In the genomic region with DNA sequence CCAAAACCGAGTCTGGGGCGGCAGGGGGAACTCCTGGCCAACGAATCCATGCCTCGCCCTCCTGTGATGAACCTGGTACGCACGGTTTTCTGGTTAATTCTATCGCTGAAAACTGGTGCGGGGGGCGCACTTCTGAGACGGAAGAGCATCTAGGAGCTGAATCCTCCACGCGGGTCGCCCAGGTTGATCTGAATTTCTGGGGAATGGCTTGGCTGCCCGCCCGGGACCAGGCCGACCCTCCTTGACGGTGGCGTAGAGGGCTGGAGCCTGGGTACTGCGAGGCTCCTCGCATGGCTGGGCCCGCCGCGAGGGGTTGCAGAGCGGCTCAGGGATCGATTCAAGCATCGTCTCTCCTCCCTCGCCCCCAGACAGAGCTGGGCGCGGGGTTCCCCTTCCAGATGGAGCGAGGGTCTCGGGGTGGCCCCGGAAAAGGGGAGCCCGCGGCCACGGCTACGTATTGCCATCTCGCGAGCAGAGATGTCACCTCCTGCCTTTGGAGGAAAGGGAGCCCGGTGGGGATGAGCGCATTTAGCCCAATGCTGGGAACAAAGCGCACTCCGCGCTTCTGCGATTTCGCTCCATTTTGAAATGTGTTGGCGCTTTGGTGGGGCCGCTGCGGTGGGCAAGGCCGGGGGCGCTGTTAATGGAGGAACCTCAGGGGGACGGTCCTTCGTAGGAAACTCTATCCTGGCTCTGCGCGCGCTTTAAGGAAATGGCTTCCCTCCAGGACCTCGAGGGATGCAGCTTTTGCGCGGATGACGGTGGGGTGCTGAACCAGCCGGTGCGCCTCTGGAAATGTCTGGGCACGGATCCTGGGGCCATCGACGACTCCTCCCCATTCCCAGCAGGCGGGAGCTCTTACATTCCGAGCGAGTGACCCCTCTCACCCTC, we compare ENCODE assay signal across 13 cellular contexts. TPM values are rescaled to one million over a fixed set of nuclear protein-coding genes. Genes with fewer than 3 reads are reported as not detected.
A peak's percentile ranks its signal among the peaks of the same experiment; 100 is the strongest.
DNase-seq lines count a peak whose midpoint lies in the region; ATAC-seq and TF ChIP-seq lines count a peak whose summit lies in the region.
"Had no signal": no experiment of that assay in that cellular context is flagged by ENCODE, and none has a peak within 500 bp of the region (broad histone marks: within the 10 kb centered on the region; RNA-seq: fewer than 3 reads in every experiment).

No MANE protein-coding gene starts in this region.

- peak overlapping the region; percentile 38 to 76 (median 57) for H3K4me3 Mint-ChIP-seq in CD4-positive, CD25-positive, alpha-beta regulatory T cell
- H3K4me3 Mint-ChIP-seq in mesothelial cell of epicardium (peak overlapping the region; percentile 17), HFFc6 (no peak overlapping the region)

- H3K27me3 ChIP-seq in CD4-positive, CD25-positive, alpha-beta regulatory T cell (ENCODE audit: control insufficient read depth, insufficient read depth, low read length), result peaks cover 30% of the 10 kb centered on the region

- peaks cover 0 to 30% (median 2%) of the 10 kb centered on the region in 4 donors for H3K4me1 Mint-ChIP-seq in CD4-positive, CD25-positive, alpha-beta regulatory T cell
- H3K4me1 Mint-ChIP-seq in mesothelial cell of epicardium, result peaks cover 13% of the 10 kb centered on the region
- peaks cover 4% of the 10 kb centered on the region; the same call in 1 of the 2 replicates for H3K4me1 Mint-ChIP-seq in HFFc6 (ENCODE audit: low read depth)

- no peaks in the 10 kb centered on the region for H3K9me3 Mint-ChIP-seq in CD4-positive, CD25-positive, alpha-beta regulatory T cell
- H3K9me3 Mint-ChIP-seq in mesothelial cell of epicardium (no peaks in the 10 kb centered on the region), HFFc6 (no peaks in the 10 kb centered on the region)

- peaks cover 34% of the 10 kb centered on the region for H3K4me1 ChIP-seq in CD4-positive, CD25-positive, alpha-beta regulatory T cell (ENCODE audit: control insufficient read depth, insufficient read depth, low read length, poor library complexity, severe bottlenecking)

- in situ Hi-C loops in G401 (cut with HindIII; ENCODE audit: low sequenced_read_pairs), result no loop called here

- no peak for DNase-seq in CD4-positive, CD25-positive, alpha-beta regulatory T cell
- DNase-seq in G401 (ENCODE audit: low spot score) (peak; percentile 59), caudate nucleus (lab: John Stamatoyannopoulos, UW) (peak in 32 of 61 donors; percentile 11 to 68 (median 38)), mesothelial cell of epicardium (ENCODE audit: low spot score in 2 of 2, unreplicated experiment in 2 of 2) (no peak), HFFc6 (no peak), NCI-H526 treated with DMSO at 0.1 percent for 48 hours (lab: John Stamatoyannopoulos, UW) (no peak), NK-92 (lab: John Stamatoyannopoulos, UW; ENCODE audit: unreplicated experiment) (no peak)
- DNase-seq in central memory CD4-positive, alpha-beta T cell, result no peak
- DNase-seq: activated naive CD4-positive, alpha-beta T cell treated with anti-CD3 and anti-CD28 coated beads, Interleukin-2, amount 50 U/mL, for 16 hours; WERI-Rb-1 had no signal

- TF ChIP-seq CTCF in mesothelial cell of epicardium (IDR thresholded peaks at IDR 0.05; ENCODE audit: unreplicated experiment) (no peak), HFFc6 (IDR thresholded peaks at IDR 0.05) (no peak)

- no peak for ATAC-seq in CD4-positive, CD25-positive, alpha-beta regulatory T cell (ENCODE audit: low read depth in 2 of 2)
- ATAC-seq: left lobe of liver had no signal

- H3K27ac Mint-ChIP-seq in CD4-positive, CD25-positive, alpha-beta regulatory T cell, result no peak overlapping the region
- H3K27ac Mint-ChIP-seq in mesothelial cell of epicardium (no peak overlapping the region), HFFc6 (no peak overlapping the region)

- no peaks in the 10 kb centered on the region for H3K36me3 Mint-ChIP-seq in CD4-positive, CD25-positive, alpha-beta regulatory T cell
- no peaks in the 10 kb centered on the region for H3K36me3 Mint-ChIP-seq in mesothelial cell of epicardium
- no peaks in the 10 kb centered on the region for H3K36me3 Mint-ChIP-seq in HFFc6 (ENCODE audit: low read depth)

- no peaks in the 10 kb centered on the region for H3K9me3 ChIP-seq in CD4-positive, CD25-positive, alpha-beta regulatory T cell (ENCODE audit: control insufficient read depth in 2 of 2, low read length in 2 of 2)

- H3K27ac ChIP-seq in CD4-positive, CD25-positive, alpha-beta regulatory T cell (ENCODE audit: insufficient read depth, low read length, poor library complexity, severe bottlenecking), result no peak overlapping the region
- H3K27ac ChIP-seq in caudate nucleus (ENCODE audit: low read depth, low read length), result peak overlapping the region; percentile 58
- H3K27ac ChIP-seq: WERI-Rb-1 had no signal

- H3K36me3 ChIP-seq in CD4-positive, CD25-positive, alpha-beta regulatory T cell (ENCODE audit: control insufficient read depth, insufficient read depth, low read length), result no peaks in the 10 kb centered on the region
- H3K36me3 ChIP-seq: WERI-Rb-1 had no signal

- H3K27me3 Mint-ChIP-seq in CD4-positive, CD25-positive, alpha-beta regulatory T cell, result peaks cover 57% of the 10 kb centered on the region
- H3K27me3 Mint-ChIP-seq in mesothelial cell of epicardium (ENCODE audit: low read depth) (peaks cover 76% of the 10 kb centered on the region), HFFc6 (ENCODE audit: insufficient read depth) (peaks cover 34% of the 10 kb centered on the region)

- H3K4me3 ChIP-seq in CD4-positive, CD25-positive, alpha-beta regulatory T cell (ENCODE audit: low read depth, low read length), result no peak overlapping the region

RNA-seq across cellular contexts. Expression of a gene that starts 2.7 kb away (rescaled TPM):
- total RNA-seq in CD4-positive, CD25-positive, alpha-beta regulatory T cell, result 0.69 TPM
- polyA plus RNA-seq in CD4-positive, CD25-positive, alpha-beta regulatory T cell, result under 1 TPM in 2 of 4 donors, not detected in 2; 0.05 to 0.16 TPM
- total RNA-seq in G401 (2014; rRNA removed; shearing (Covaris generic)), result 0.44 TPM in 1 of 2 replicates, not detected in the other
- total RNA-seq in mesothelial cell of epicardium, result 2.5 to 3.1 TPM (median 2.8 TPM) in 3 replicates
- under 1 TPM; 0.11 to 0.43 (median 0.26) TPM for total RNA-seq in HFFc6 (2021; fragmentation: NEBNext Ultra II Directional; extraction: Animal tissue kit (Norgen Biotek cat#: 25700))

RNA-seq across cellular contexts. Expression of a gene that starts 52.4 kb away (rescaled TPM):
- total RNA-seq in CD4-positive, CD25-positive, alpha-beta regulatory T cell, result not detected
- not detected for polyA plus RNA-seq in CD4-positive, CD25-positive, alpha-beta regulatory T cell
- not detected in 2 replicates for total RNA-seq in G401 (2014; rRNA removed; shearing (Covaris generic))
- total RNA-seq in mesothelial cell of epicardium, result not detected in 3 replicates
- not detected for total RNA-seq in HFFc6 (2021; fragmentation: NEBNext Ultra II Directional; extraction: Animal tissue kit (Norgen Biotek cat#: 25700))
- total RNA-seq: Daoy, left lobe of liver, M059J had no signal

Comparison
In these comparisons a context has a peak if more than half of its experiments do, and no peak if none do; other contexts are left out.
1. DNase-seq: peak in G401 (single experiment) and caudate nucleus (32 of 61); none in CD4-positive, CD25-positive, alpha-beta regulatory T cell (0 of 3), mesothelial cell of epicardium (0 of 2), HFFc6 (single experiment), NCI-H526 treated with DMSO at 0.1 percent for 48 hours (single experiment), NK-92 (single experiment) and central memory CD4-positive, alpha-beta T cell (single experiment).